ENCODE assay signal across 19 cellular contexts in genomic region chr2:86414996-86415395, GRCh38. TPM values are rescaled to one million over a fixed set of nuclear protein-coding genes. Genes with fewer than 3 reads are reported as not detected.
DNase-seq lines count a peak whose midpoint lies in the region; ATAC-seq, FAIRE-seq and TF ChIP-seq lines count a peak whose summit lies in the region.
"Had no signal": no experiment of that assay in that cellular context is flagged by ENCODE, and none has a peak within 500 bp of the region (broad histone marks: within the 10 kb centered on the region; RNA-seq: fewer than 3 reads in every experiment).

No MANE protein-coding gene starts in this region.

- H3K36me3 ChIP-seq in A673 (ENCODE audit: insufficient read depth, low read length, poor library complexity, severe bottlenecking) (no peaks in the 10 kb centered on the region), bronchial epithelial cell (ENCODE audit: control insufficient read depth, insufficient read depth, low read length) (no peaks in the 10 kb centered on the region), suprapubic skin (no peaks in the 10 kb centered on the region)

- H3K27me3 ChIP-seq in A673 (replicated peaks; ENCODE audit: insufficient read depth, low read depth, low read length, poor library complexity), result no peaks in the 10 kb centered on the region
- no peaks in the 10 kb centered on the region for H3K27me3 ChIP-seq in HL-60 (ENCODE audit: insufficient read depth, poor library complexity, severe bottlenecking)
- H3K27me3 ChIP-seq in bronchial epithelial cell (ENCODE audit: control insufficient read depth, insufficient read depth, low read length), result no peaks in the 10 kb centered on the region
- H3K27me3 ChIP-seq in suprapubic skin, result no peaks in the 10 kb centered on the region

- TF ChIP-seq CTCF in A673 (conservative IDR thresholded peaks at IDR 0.05; ENCODE audit: low read depth, low read length) (no peak), HL-60 (IDR thresholded peaks at IDR 0.05; ENCODE audit: insufficient read depth, low read length) (no peak), bronchial epithelial cell (IDR thresholded peaks at IDR 0.05; ENCODE audit: insufficient read depth, low read length, severe bottlenecking) (no peak), suprapubic skin (IDR thresholded peaks at IDR 0.05) (no peak)

- no peak for TF ChIP-seq POLR2A in suprapubic skin (IDR thresholded peaks at IDR 0.05)

- ATAC-seq in HG03159 (IDR thresholded peaks at IDR 0.05; ENCODE audit: unreplicated experiment), result no peak
- ATAC-seq in GM18861 (IDR thresholded peaks at IDR 0.05; ENCODE audit: unreplicated experiment), result no peak
- ATAC-seq: activated CD4-positive, alpha-beta T cell treated with anti-CD3 and anti-CD28 coated beads for 36 hours; GM12878; K562; natural killer cell treated with Interleukin-12 subunit alpha and Interleukin-12 subunit beta and Interleukin-15 and Interleukin-18, amount 100 ng/mL, for 72 hours had no signal

- DNase-seq in A673 (ENCODE audit: low spot score) (peak; percentile 40), HL-60 (ENCODE audit: low read depth in 1 of 2, low spot score in 1 of 2) (peak in 1 of 2 experiments; percentile 28), NCI-H345 (lab: John Stamatoyannopoulos, UW) (peak; percentile 29), bronchial epithelial cell (ENCODE audit: low read depth) (peak; percentile 92), globus pallidus (ENCODE audit: low spot score) (no peak), suprapubic skin (ENCODE audit: low spot score in 2 of 2) (no peak)
- DNase-seq: activated CD4-positive, alpha-beta T cell treated with anti-CD3 and anti-CD28 coated beads for 36 hours; activated naive CD4-positive, alpha-beta T cell treated with anti-CD3 and anti-CD28 coated beads, Interleukin-2, amount 50 U/mL, for 16 hours; GM23248; NCI-H1930; Right ventricle myocardium superior; T-helper 9 cell had no signal

- CTCF ChIA-PET in A673 (lab: Charles Lee), result no interaction called here

- POLR2A ChIA-PET in A673 (lab: Charles Lee; ENCODE audit: low non-redundant PET), result interaction anchor here (0.6 kb wide), 1 partner anchor 192 kb away, joined by 6 read pairs; no protein-coding TSS in a partner anchor

- WGBS in suprapubic skin, result 39% methylated on average over 3 of the region's 3 CpGs

- intact Hi-C loops in A673 (cut with micrococcal nuclease; ENCODE audit: unreplicated experiment), result no loop called here

- BruUV-seq in A673 (replicated peaks; lab: Mats Ljungman, UMichigan), result no TSS peak

- H3K9me3 ChIP-seq in A673 (ENCODE audit: low read depth, low read length, poor library complexity, severe bottlenecking), result no peaks in the 10 kb centered on the region
- H3K9me3 ChIP-seq in suprapubic skin, result peaks cover 7% of the 10 kb centered on the region

- H3K4me1 ChIP-seq in A673 (ENCODE audit: insufficient read depth, low read length, poor library complexity, severe bottlenecking), result peaks cover 41% of the 10 kb centered on the region
- H3K4me1 ChIP-seq in suprapubic skin, result peaks cover 13% of the 10 kb centered on the region

- no peak overlapping the region for H3K4me3 ChIP-seq in A673 (ENCODE audit: low read depth, low read length, poor library complexity, severe bottlenecking)
- no peak overlapping the region for H3K4me3 ChIP-seq in HL-60 (replicated peaks; ENCODE audit: insufficient read depth, low read length)
- no peak overlapping the region for H3K4me3 ChIP-seq in bronchial epithelial cell (ENCODE audit: low read depth, low read length)
- no peak overlapping the region for H3K4me3 ChIP-seq in suprapubic skin
- H3K4me3 ChIP-seq: coronary artery, GM12878, GM23248, K562, lung had no signal

- no peak for TF ChIP-seq EP300 in suprapubic skin (IDR thresholded peaks at IDR 0.05)

- FAIRE-seq in bronchial epithelial cell (lab: Jason Lieb, UNC), result no peak
- FAIRE-seq: GM12878, K562 had no signal

- peak overlapping the region; percentile 48 for H3K27ac ChIP-seq in A673 (ENCODE audit: low read depth, low read length, poor library complexity, severe bottlenecking)
- H3K27ac ChIP-seq in HL-60 (replicated peaks), result peak overlapping the region; percentile 63; the same call in 1 of the 2 replicates
- H3K27ac ChIP-seq in suprapubic skin, result no peak overlapping the region
- H3K27ac ChIP-seq: coronary artery, GM23248 had no signal

RNA-seq across cellular contexts. Expression of gene KDM3A, which starts 26.2 kb away (rescaled TPM):
- 40.7 and 43.8 TPM in 2 replicates for total RNA-seq in A673 (2021)
- 27.4 and 47.5 TPM in 2 replicates for total RNA-seq in bronchial epithelial cell
- 100 to 1,000 TPM in 1 of 4 donors, 10 to 100 TPM in 3; 42.9 to 153 (median 64.9) TPM for total RNA-seq in suprapubic skin

Comparison
In these comparisons a context has a peak if more than half of its experiments do, and no peak if none do; other contexts are left out.
1. DNase-seq: peak in A673 (single experiment), NCI-H345 (single experiment) and bronchial epithelial cell (single experiment); none in globus pallidus (single experiment) and suprapubic skin (0 of 2).